Comparison of ENCODE assay signal across 13 cellular contexts in the genomic region with DNA sequence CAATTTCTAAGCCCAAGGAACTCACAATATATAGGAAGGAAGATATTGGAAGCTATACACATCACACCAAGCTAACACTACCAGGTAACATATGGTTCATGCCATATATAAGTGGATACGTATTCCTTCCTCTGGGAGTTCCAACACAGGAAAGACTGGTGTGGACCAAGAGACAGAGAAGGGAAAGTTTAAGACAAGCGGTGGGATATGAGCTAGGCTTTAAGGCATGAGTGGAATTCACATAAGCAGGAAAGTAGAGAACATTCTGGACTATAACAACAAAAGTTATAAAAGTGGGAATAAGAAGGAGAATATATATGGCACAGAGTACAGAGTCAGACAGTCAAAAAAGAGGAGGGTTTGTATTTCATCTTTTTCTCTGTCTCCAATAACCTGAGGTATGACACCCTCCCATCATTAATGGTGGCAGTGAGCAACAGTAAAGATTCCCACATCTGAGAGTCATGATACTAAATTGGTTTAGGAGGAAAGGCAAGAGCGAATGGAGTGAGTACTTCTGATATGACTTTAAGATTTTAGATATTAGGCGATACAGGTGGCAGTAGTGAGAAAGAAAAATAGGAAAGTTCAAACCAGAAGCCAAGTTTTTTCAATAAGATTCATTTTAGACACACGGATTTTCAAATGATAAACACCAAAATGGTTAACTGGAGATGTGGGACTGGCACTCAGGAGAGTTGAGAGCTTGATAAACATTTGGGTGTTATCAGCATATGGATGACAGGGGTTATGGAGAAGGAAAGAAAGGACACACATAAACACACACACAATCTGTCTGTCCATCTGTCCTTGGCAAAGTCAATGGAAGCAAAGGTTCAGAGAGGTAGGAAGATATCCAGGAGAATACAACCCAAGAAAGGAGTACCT.
A peak's percentile ranks its signal among the peaks of the same experiment; 100 is the strongest.
DNase-seq lines count a peak whose midpoint lies in the region; ATAC-seq and TF ChIP-seq lines count a peak whose summit lies in the region.
"Had no signal": no experiment of that assay in that cellular context is flagged by ENCODE, and none has a peak within 500 bp of the region (broad histone marks: within the 10 kb centered on the region; RNA-seq: fewer than 3 reads in every experiment).

No MANE protein-coding gene starts in this region.

- peak overlapping the region; percentile 65 for H3K27ac ChIP-seq in psoas muscle
- H3K27ac ChIP-seq in caudate nucleus (ENCODE audit: low read depth, low read length): no peak overlapping the region
- H3K27ac ChIP-seq: C4-2B, transverse colon had no signal

- H3K27me3 ChIP-seq in psoas muscle (ENCODE audit: insufficient read depth in 3 of 3, low read length in 2 of 3): no peaks in the 10 kb centered on the region
- H3K27me3 ChIP-seq: transverse colon had no signal

- H3K9me3 ChIP-seq in psoas muscle: no peaks in the 10 kb centered on the region
- H3K9me3 ChIP-seq: transverse colon had no signal

- intact Hi-C loops in psoas muscle (cut with DNase I): no loop called here

- WGBS in psoas muscle, 3 donors: 76 to 89% (median 78%) methylated on average over 5 of the region's 5 CpGs

- DNase-seq in GM03348 (ENCODE audit: low spot score) (peak; percentile 9), fibroblast of mammary gland (ENCODE audit: low read depth) (peak; percentile 7), psoas muscle (no peak), caudate nucleus (lab: John Stamatoyannopoulos, UW) (no peak)
- DNase-seq: kidney glomerular epithelial cell; SIG-M5; stimulated activated CD8-positive, alpha-beta memory T cell treated with anti-CD3 and anti-CD28 coated beads, Interleukin-4, amount 100 ng/mL, for 48 hours; transverse colon had no signal

- no peak overlapping the region for H3K4me3 ChIP-seq in fibroblast of mammary gland (ENCODE audit: control insufficient read depth, low read depth, low read length)
- no peak overlapping the region for H3K4me3 ChIP-seq in psoas muscle
- H3K4me3 ChIP-seq: transverse colon had no signal

- peaks cover 0 to 21% of the 10 kb centered on the region in 2 donors for H3K36me3 ChIP-seq in psoas muscle (ENCODE audit: insufficient read depth in 1 of 2, low read depth in 1 of 2)

- H3K4me1 ChIP-seq in psoas muscle: peaks cover 24% of the 10 kb centered on the region
- H3K4me1 ChIP-seq: transverse colon had no signal

- peak; percentile 59; the same call in 2 of the 3 replicates for ATAC-seq in SK-N-SH treated with all-trans-retinoic acid at 6 μM for 48 hours
- peak; percentile 52 to 80 (median 78) for ATAC-seq in psoas muscle
- ATAC-seq in GM21723 (IDR thresholded peaks at IDR 0.05; ENCODE audit: unreplicated experiment): no peak
- no peak for ATAC-seq in GM18907 (IDR thresholded peaks at IDR 0.05; ENCODE audit: unreplicated experiment)
- ATAC-seq in GM21381 (IDR thresholded peaks at IDR 0.05; ENCODE audit: unreplicated experiment): no peak

- no peak for TF ChIP-seq CTCF in fibroblast of mammary gland (conservative IDR thresholded peaks at IDR 0.05; ENCODE audit: control insufficient read depth, insufficient read depth, low read depth, low read length)
- TF ChIP-seq CTCF in psoas muscle (IDR thresholded peaks at IDR 0.05): no peak

TF ChIP-seq in SK-N-SH treated with all-trans-retinoic acid at 6 μM for 48 hours, 23 proteins besides CTCF, POLR2A, EP300 and RAD21:
- no peak for TF ChIP-seq ZNF70 (CRISPR knock-in tag; IDR thresholded peaks at IDR 0.05)
- no peak for TF ChIP-seq ZNF8 (CRISPR knock-in tag; IDR thresholded peaks at IDR 0.05)

Comparison
In these comparisons a context has a peak if more than half of its experiments do, and no peak if none do; other contexts are left out.
1. DNase-seq: peak in GM03348 (single experiment) and fibroblast of mammary gland (single experiment); none in psoas muscle (0 of 2) and caudate nucleus (0 of 61).
2. ATAC-seq: peak in SK-N-SH treated with all-trans-retinoic acid at 6 μM for 48 hours (single experiment) and psoas muscle (4 of 4); none in GM21723 (single experiment), GM18907 (single experiment) and GM21381 (single experiment).